In the genomic region with DNA sequence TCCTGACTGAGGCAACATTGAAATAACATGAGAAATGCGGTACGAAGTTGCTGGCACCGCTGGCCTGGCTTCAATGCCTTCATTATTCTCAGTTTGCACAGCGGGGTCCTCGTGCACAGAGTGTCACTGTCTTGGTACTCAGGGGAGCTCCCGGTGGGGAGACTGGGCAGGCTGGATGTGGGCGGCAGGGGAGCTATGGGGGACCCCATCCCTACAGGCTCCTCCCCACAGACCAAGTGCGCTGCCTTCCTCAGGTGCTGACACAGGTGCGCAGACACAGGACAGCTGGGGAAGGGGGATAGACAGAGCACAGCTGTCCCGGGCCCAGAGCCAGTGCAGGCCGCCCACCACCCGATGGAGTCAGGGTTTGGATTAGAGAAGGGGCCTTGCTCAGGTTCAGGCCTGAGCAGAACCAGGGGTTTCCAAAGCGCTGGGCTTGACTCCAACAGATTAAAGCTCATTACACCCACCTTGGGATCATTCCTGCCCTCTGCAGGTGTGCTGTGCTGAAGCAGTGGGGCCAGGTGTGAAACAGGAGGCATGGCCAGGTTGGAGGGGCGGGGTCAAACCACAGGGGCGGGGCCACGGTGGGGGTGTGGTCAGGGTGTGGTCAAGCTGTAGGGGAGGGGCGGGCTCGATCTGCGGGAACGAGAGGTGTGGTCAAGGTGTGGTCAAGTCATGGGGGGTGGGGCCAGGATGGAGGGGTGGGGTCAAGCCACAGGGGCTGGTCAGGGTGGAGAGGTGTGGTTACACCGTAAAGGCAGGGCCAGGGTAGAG, we compare ENCODE assay signal across 19 cellular contexts.
DNase-seq lines count a peak whose midpoint lies in the region; TF ChIP-seq lines count a peak whose summit lies in the region.
"Had no signal": no experiment of that assay in that cellular context is flagged by ENCODE, and none has a peak within 500 bp of the region (broad histone marks: within the 10 kb centered on the region; RNA-seq: fewer than 3 reads in every experiment).

No MANE protein-coding gene starts in this region.

- H3K36me3 ChIP-seq in Peyer's patch (no peaks in the 10 kb centered on the region), iPS DF 6.9 (ENCODE audit: control insufficient read depth, insufficient read depth, low read length) (no peaks in the 10 kb centered on the region), testis (ENCODE audit: low read depth, missing control alignments) (no peaks in the 10 kb centered on the region)
- H3K36me3 ChIP-seq: ascending aorta, SJSA1 had no signal

- peak; percentile 58 for DNase-seq in activated effector memory CD4-positive, alpha-beta T cell treated with anti-CD3 and anti-CD28 coated beads, Interleukin-2, amount 50 U/mL, for 16 hours
- no peak for DNase-seq in activated effector memory CD4-positive, alpha-beta T cell treated with Interleukin-2 at 50 U/mL for 16 hours
- DNase-seq in Peyer's patch, result peak in 2 of 3 donors; percentile 55 to 86
- peak; percentile 47 for DNase-seq in iPS DF 6.9 (ENCODE audit: low read depth, low spot score)
- peak; percentile 54 for DNase-seq in testis
- DNase-seq in activated CD8-positive, alpha-beta memory T cell treated with anti-CD3 and anti-CD28 coated beads for 24 hours, result no peak
- DNase-seq in T-helper 9 cell, result no peak
- DNase-seq in NCI-H1436 (lab: John Stamatoyannopoulos, UW), result no peak
- DNase-seq: activated gamma-delta T cell treated with Interleukin-2 at 50 U/mL for 16 hours; COR-L47; cortex of kidney; NCI-H1092 treated with DMSO at 0.1 percent for 48 hours; NCI-H2171 treated with DMSO at 0.1 percent for 48 hours; NK-92 treated with Interleukin-12 subunit alpha and Interleukin-12 subunit beta, amount 100 ng/mL, for 24 hours; trophoblast cell had no signal

- TF ChIP-seq POLR2A in Peyer's patch (IDR thresholded peaks at IDR 0.05), result no peak
- no peak for TF ChIP-seq POLR2A in testis (IDR thresholded peaks at IDR 0.05)

- no peak overlapping the region for H3K4me3 ChIP-seq in Peyer's patch
- no peak overlapping the region for H3K4me3 ChIP-seq in iPS DF 6.9 (ENCODE audit: low read length)
- no peak overlapping the region for H3K4me3 ChIP-seq in testis
- H3K4me3 ChIP-seq: ascending aorta, SJSA1, skin epidermis had no signal

- H3K27ac ChIP-seq in Peyer's patch, result peak overlapping the region in 1 of 4 donors; percentile 31
- H3K27ac ChIP-seq in iPS DF 6.9 (ENCODE audit: low read length), result no peak overlapping the region
- H3K27ac ChIP-seq in testis, result no peak overlapping the region
- H3K27ac ChIP-seq: ascending aorta, epithelial cell of prostate, SJSA1, skin epidermis had no signal

- peaks cover 0 to 11% (median 0%) of the 10 kb centered on the region in 4 donors for H3K4me1 ChIP-seq in Peyer's patch
- peaks cover 7% of the 10 kb centered on the region for H3K4me1 ChIP-seq in iPS DF 6.9 (ENCODE audit: control insufficient read depth, insufficient read depth, low read length)
- H3K4me1 ChIP-seq in testis, result no peaks in the 10 kb centered on the region
- H3K4me1 ChIP-seq: ascending aorta, SJSA1 had no signal

- H3K9me3 ChIP-seq in Peyer's patch (no peaks in the 10 kb centered on the region), iPS DF 6.9 (ENCODE audit: control insufficient read depth, insufficient read depth, low read length) (no peaks in the 10 kb centered on the region), testis (no peaks in the 10 kb centered on the region)
- H3K9me3 ChIP-seq: ascending aorta, SJSA1 had no signal

- no CpG with 5 or more reads among the region's 21 CpGs for WGBS in iPS DF 6.9 (ENCODE audit: insufficient coverage, insufficient read length)
- WGBS in testis, 2 donors, result 66 to 68% methylated on average over 18 to 21 of the region's 21 CpGs

- TF ChIP-seq CTCF in Peyer's patch (IDR thresholded peaks at IDR 0.05) (no peak), testis (IDR thresholded peaks at IDR 0.05) (no peak)

- H3K27me3 ChIP-seq in Peyer's patch (no peaks in the 10 kb centered on the region), iPS DF 6.9 (ENCODE audit: control insufficient read depth, insufficient read depth, low read length) (no peaks in the 10 kb centered on the region), testis (no peaks in the 10 kb centered on the region)
- H3K27me3 ChIP-seq: ascending aorta, SJSA1 had no signal

- intact Hi-C loops in testis (cut with DNase I; ENCODE audit: low total_unique reads), result no loop called here

Comparison
In these comparisons a context has a peak if more than half of its experiments do, and no peak if none do; other contexts are left out.
1. DNase-seq: peak in activated effector memory CD4-positive, alpha-beta T cell treated with anti-CD3 and anti-CD28 coated beads, Interleukin-2, amount 50 U/mL, for 16 hours (single experiment), Peyer's patch (2 of 3), iPS DF 6.9 (single experiment) and testis (single experiment); none in activated effector memory CD4-positive, alpha-beta T cell treated with Interleukin-2 at 50 U/mL for 16 hours (single experiment), activated CD8-positive, alpha-beta memory T cell treated with anti-CD3 and anti-CD28 coated beads for 24 hours (single experiment), T-helper 9 cell (single experiment) and NCI-H1436 (single experiment).